20 cellular contexts compared by ENCODE assay signal in genomic region chr9:116861321-116861720, GRCh38.
"Had no signal": no experiment of that assay in that cellular context is flagged by ENCODE, and none has a peak within 500 bp of the region (broad histone marks: within the 10 kb centered on the region; RNA-seq: fewer than 3 reads in every experiment).

No MANE protein-coding gene starts in this region.

- H3K4me1 ChIP-seq: colonic mucosa, gastrocnemius medialis, heart right ventricle, left lung, lower lobe of right lung had no signal

- H3K4me3 ChIP-seq: colonic mucosa, esophagus squamous epithelium, gastrocnemius medialis, heart right ventricle, left lung, lower lobe of right lung, mucosa of descending colon had no signal

- DNase-seq: colonic mucosa; cortex of kidney; effector CD8-positive, alpha-beta T cell; effector memory CD8-positive, alpha-beta T cell; endodermal cell; esophagus squamous epithelium; foreskin fibroblast; foreskin melanocyte; gastrocnemius medialis; glutamatergic neuron; head of caudate nucleus; heart right ventricle; left cardiac atrium; left lung; left ventricle myocardium superior; lower lobe of right lung; mesenchymal stem cell; mucosa of descending colon; naive B cell had no signal

- H3K36me3 ChIP-seq: colonic mucosa, esophagus squamous epithelium, gastrocnemius medialis, heart right ventricle, left lung, lower lobe of right lung had no signal

- H3K27ac ChIP-seq: colonic mucosa, epithelial cell of prostate, esophagus squamous epithelium, gastrocnemius medialis, heart right ventricle, left lung, lower lobe of right lung had no signal

- H3K9me3 ChIP-seq: colonic mucosa, esophagus squamous epithelium, gastrocnemius medialis, heart right ventricle, left lung, lower lobe of right lung, mucosa of descending colon had no signal

- H3K27me3 ChIP-seq: colonic mucosa, esophagus squamous epithelium, gastrocnemius medialis, left lung had no signal
